ENCODE assay signal across 1 cellular context in genomic region chr2:240560480-240561324, GRCh38.
A peak's percentile ranks its signal among the peaks of the same experiment; 100 is the strongest.
TF ChIP-seq lines count a peak whose summit lies in the region.

No MANE protein-coding gene starts in this region.

TF ChIP-seq in GM12878, 131 proteins besides CTCF, POLR2A, EP300 and RAD21 (continued from another document):
- TF ChIP-seq, protein P1, sequence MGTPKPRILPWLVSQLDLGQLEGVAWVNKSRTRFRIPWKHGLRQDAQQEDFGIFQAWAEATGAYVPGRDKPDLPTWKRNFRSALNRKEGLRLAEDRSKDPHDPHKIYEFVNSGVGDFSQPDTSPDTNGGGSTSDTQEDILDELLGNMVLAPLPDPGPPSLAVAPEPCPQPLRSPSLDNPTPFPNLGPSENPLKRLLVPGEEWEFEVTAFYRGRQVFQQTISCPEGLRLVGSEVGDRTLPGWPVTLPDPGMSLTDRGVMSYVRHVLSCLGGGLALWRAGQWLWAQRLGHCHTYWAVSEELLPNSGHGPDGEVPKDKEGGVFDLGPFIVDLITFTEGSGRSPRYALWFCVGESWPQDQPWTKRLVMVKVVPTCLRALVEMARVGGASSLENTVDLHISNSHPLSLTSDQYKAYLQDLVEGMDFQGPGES (IDR thresholded peaks at IDR 0.05) = 0 out of 2 replicates have a peak, but pooled peaks have one; percentile 6
- peak; percentile 59 for TF ChIP-seq MEF2B (IDR thresholded peaks at IDR 0.05; ENCODE audit: partially characterized antibody, poor library complexity, severe bottlenecking)
- TF ChIP-seq IRF5 (IDR thresholded peaks at IDR 0.05; ENCODE audit: borderline replicate concordance) = no peak
- peak; percentile 79; the same call in 1 of the 2 replicates for TF ChIP-seq HDGF (IDR thresholded peaks at IDR 0.05)
- no peak for TF ChIP-seq KAT2A (conservative IDR thresholded peaks at IDR 0.05; ENCODE audit: control insufficient read depth, low read depth, low read length)
- TF ChIP-seq, protein P2, sequence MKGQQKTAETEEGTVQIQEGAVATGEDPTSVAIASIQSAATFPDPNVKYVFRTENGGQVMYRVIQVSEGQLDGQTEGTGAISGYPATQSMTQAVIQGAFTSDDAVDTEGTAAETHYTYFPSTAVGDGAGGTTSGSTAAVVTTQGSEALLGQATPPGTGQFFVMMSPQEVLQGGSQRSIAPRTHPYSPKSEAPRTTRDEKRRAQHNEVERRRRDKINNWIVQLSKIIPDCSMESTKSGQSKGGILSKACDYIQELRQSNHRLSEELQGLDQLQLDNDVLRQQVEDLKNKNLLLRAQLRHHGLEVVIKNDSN (IDR thresholded peaks at IDR 0.05; ENCODE audit: borderline replicate concordance, extremely low read length, insufficient read depth, low read depth, low read length) = no peak
- TF ChIP-seq FOXM1 (IDR thresholded peaks at IDR 0.05; ENCODE audit: low read depth, low read length) = no peak
- peak; percentile 76 for TF ChIP-seq MYC (IDR thresholded peaks at IDR 0.05; ENCODE audit: insufficient read depth, insufficient read length, insufficient replicate concordance, low read length, severe bottlenecking)
- TF ChIP-seq SPI1 (IDR thresholded peaks at IDR 0.05; ENCODE audit: borderline replicate concordance, insufficient read depth, low read depth, low read length) = 0 out of 2 replicates have a peak, but pooled peaks have one; percentile 21
- TF ChIP-seq JUND (IDR thresholded peaks at IDR 0.05; ENCODE audit: low read depth, low read length) = no peak
- peak; percentile 76; the same call in 1 of the 2 replicates for TF ChIP-seq POLR2AphosphoS2 (IDR thresholded peaks at IDR 0.05; ENCODE audit: low read depth, low read length)
- TF ChIP-seq IKZF1 (conservative IDR thresholded peaks at IDR 0.05) = peak; percentile 94
- peak; percentile 93 for TF ChIP-seq DPF2 (IDR thresholded peaks at IDR 0.05)
- TF ChIP-seq PML (IDR thresholded peaks at IDR 0.05; ENCODE audit: low read length) = no peak
- no peak for TF ChIP-seq ESRRA (IDR thresholded peaks at IDR 0.05; ENCODE audit: low read length)
- 0 out of 2 replicates have a peak, but pooled peaks have one; percentile 19 for TF ChIP-seq ZBED1 (IDR thresholded peaks at IDR 0.05; ENCODE audit: borderline replicate concordance)
- no peak for TF ChIP-seq FOS (IDR thresholded peaks at IDR 0.05; ENCODE audit: borderline replicate concordance, extremely low read depth, insufficient read length)
- peak; percentile 86; the same call in 1 of the 2 replicates for TF ChIP-seq ZNF592 (IDR thresholded peaks at IDR 0.05)
- TF ChIP-seq NBN (IDR thresholded peaks at IDR 0.05) = no peak
- TF ChIP-seq BMI1 (IDR thresholded peaks at IDR 0.05; ENCODE audit: borderline replicate concordance) = no peak
- TF ChIP-seq E2F8 (IDR thresholded peaks at IDR 0.05; ENCODE audit: low read depth, partially characterized antibody) = no peak
- TF ChIP-seq SMAD1 (IDR thresholded peaks at IDR 0.05; ENCODE audit: low read depth, partially characterized antibody) = no peak
- TF ChIP-seq MTA2 (IDR thresholded peaks at IDR 0.05; ENCODE audit: low read depth) = no peak
- TF ChIP-seq SMC3 (IDR thresholded peaks at IDR 0.05; ENCODE audit: borderline replicate concordance, low read length) = no peak
- no peak for TF ChIP-seq KDM1A (IDR thresholded peaks at IDR 0.05; ENCODE audit: borderline replicate concordance)
- TF ChIP-seq CHD2 (IDR thresholded peaks at IDR 0.05; ENCODE audit: borderline replicate concordance, low read depth, low read length) = peak; percentile 11; the same call in 1 of the 2 replicates
- TF ChIP-seq MEF2A (IDR thresholded peaks at IDR 0.05; ENCODE audit: insufficient read depth, low read depth, low read length) = 0 out of 2 replicates have a peak, but pooled peaks have one; percentile 13
- TF ChIP-seq BHLHE40 (IDR thresholded peaks at IDR 0.05; ENCODE audit: borderline replicate concordance in 1 of 2, low read depth in 2 of 2, low read length in 1 of 2) = peak; percentile 11 to 88; a peak in 2 of 4 replicates
- TF ChIP-seq BCL3 (IDR thresholded peaks at IDR 0.05; ENCODE audit: borderline replicate concordance, insufficient read depth, low read depth, low read length, poor library complexity, severe bottlenecking) = no peak
- TF ChIP-seq POU2F2 (IDR thresholded peaks at IDR 0.05; ENCODE audit: borderline replicate concordance, low read depth, low read length) = peak; percentile 12; the same call in 1 of the 3 replicates
- no peak for TF ChIP-seq YBX1 (IDR thresholded peaks at IDR 0.05)
- no peak for TF ChIP-seq RAD51 (IDR thresholded peaks at IDR 0.05)
- TF ChIP-seq NR2F1 (conservative IDR thresholded peaks at IDR 0.05) = peak; percentile 52
- no peak for TF ChIP-seq IKZF2 (IDR thresholded peaks at IDR 0.05)
- TF ChIP-seq HCFC1 (IDR thresholded peaks at IDR 0.05; ENCODE audit: low read length) = peak; percentile 41
- peak; percentile 72; the same call in 1 of the 2 replicates for TF ChIP-seq ELK1 (IDR thresholded peaks at IDR 0.05; ENCODE audit: low read depth, low read length)
- TF ChIP-seq BACH1 (IDR thresholded peaks at IDR 0.05; ENCODE audit: borderline replicate concordance) = peak; percentile 87
